In the genomic region with DNA sequence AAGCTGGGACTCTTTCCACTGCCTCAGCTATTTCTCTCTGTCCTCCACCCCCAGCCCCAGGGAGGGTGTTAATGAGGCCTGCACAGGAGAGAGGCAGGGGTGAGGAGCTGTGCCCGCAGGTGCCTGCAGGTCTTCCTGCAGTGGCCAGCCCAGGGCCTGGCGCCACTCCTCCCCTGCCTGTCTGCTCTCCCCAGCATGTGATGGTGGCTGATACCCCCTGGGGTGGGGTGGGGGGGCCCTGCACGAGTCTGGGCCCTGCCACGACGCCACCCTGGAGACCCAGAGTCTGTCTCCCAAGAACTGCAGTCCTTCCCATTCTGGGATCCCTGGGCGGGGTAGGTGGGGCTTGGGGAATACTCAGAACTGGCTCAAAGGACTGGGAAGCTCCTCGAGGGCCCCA, we compare ENCODE assay signal across 16 cellular contexts.
"Had no signal": no experiment of that assay in that cellular context is flagged by ENCODE, and none has a peak within 500 bp of the region (broad histone marks: within the 10 kb centered on the region; RNA-seq: fewer than 3 reads in every experiment).

No MANE protein-coding gene starts in this region.

- H3K27me3 ChIP-seq: hepatocyte had no signal

- DNase-seq: cerebellar nuclear complex; cortex of kidney; effector CD8-positive, alpha-beta T cell; effector memory CD8-positive, alpha-beta T cell; foreskin keratinocyte; heart left ventricle; hypothalamus; immature natural killer cell; left cardiac atrium; left lung; left ventricle myocardium superior; lower lobe of right lung; mesenchymal stem cell had no signal

- H3K4me3 ChIP-seq: esophagus muscularis mucosa, gastroesophageal sphincter, heart left ventricle, hepatocyte, left lung, lower lobe of right lung had no signal

- H2AFZ ChIP-seq: hepatocyte had no signal

- H3K36me3 ChIP-seq: esophagus muscularis mucosa, gastroesophageal sphincter, heart left ventricle, left lung, lower lobe of right lung had no signal

- H3K27ac ChIP-seq: esophagus muscularis mucosa, foreskin keratinocyte, gastroesophageal sphincter, heart left ventricle, hepatocyte, left lung, lower lobe of right lung had no signal

- H3K4me1 ChIP-seq: esophagus muscularis mucosa, foreskin keratinocyte, gastroesophageal sphincter, lower lobe of right lung had no signal

- H3K4me2 ChIP-seq: hepatocyte had no signal

- H3K79me2 ChIP-seq: hepatocyte had no signal

- H3K9me3 ChIP-seq: esophagus muscularis mucosa, gastroesophageal sphincter, heart left ventricle, left lung, lower lobe of right lung had no signal
